Comparison of ENCODE assay signal across 8 cellular contexts in the genomic region with DNA sequence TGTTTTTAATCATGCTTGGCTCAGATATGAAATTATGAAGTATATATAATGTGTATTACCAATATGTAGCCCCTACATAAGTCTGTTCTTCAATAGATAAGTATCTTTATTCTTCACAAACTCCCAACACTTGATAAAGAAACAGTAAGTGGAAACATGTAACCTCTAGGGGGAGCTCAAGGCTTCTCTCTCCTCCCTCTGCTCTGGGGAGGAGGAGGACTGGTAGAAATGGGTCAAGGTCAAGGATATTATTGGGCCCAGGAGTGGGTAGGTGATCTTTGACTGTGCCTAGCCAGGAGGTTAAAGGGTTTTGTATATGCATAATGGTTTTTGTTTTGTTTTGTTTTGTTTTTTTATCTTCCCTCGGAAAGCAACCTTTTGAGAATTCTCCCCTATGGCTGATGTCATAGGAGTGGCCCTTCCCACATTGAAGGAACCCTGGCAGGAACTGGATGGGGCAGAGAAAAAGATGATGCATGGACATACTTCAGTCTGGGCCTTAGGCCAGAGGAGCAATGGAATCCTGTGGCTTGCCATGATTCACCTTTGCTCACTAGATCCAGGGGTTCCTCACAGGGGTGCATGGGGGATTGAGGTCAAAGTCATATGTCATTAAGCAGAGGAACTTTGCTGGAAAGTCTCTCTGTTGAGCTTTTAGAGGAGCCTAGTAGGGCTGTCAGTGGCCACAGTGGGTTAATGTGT.
DNase-seq lines count a peak whose midpoint lies in the region; ATAC-seq and TF ChIP-seq lines count a peak whose summit lies in the region.

No MANE protein-coding gene starts in this region.

- H3K27me3 Mint-ChIP-seq in activated T-cell treated with anti-CD3 and anti-CD28 coated beads, Interleukin-2, amount 50 U/mL, for 24 hours = peaks cover 12% of the 10 kb centered on the region
- H3K27me3 Mint-ChIP-seq in endothelial cell (ENCODE audit: unreplicated experiment) (peaks cover 2% of the 10 kb centered on the region), neural crest cell (ENCODE audit: low read depth) (no peaks in the 10 kb centered on the region)

- POLR2A ChIA-PET in RWPE1 (lab: Yijun Ruan, JAX; ENCODE audit: low non-redundant PET) = no interaction called here

- H3K4me3 Mint-ChIP-seq in activated T-cell treated with anti-CD3 and anti-CD28 coated beads, Interleukin-2, amount 50 U/mL, for 24 hours = no peak overlapping the region
- H3K4me3 Mint-ChIP-seq in endothelial cell (ENCODE audit: unreplicated experiment) (no peak overlapping the region), neural crest cell (no peak overlapping the region)

- peak; percentile 21 for TF ChIP-seq CTCF in RWPE1 (conservative IDR thresholded peaks at IDR 0.05; ENCODE audit: low read depth)
- peak; percentile 44 for TF ChIP-seq CTCF in endothelial cell (IDR thresholded peaks at IDR 0.05; ENCODE audit: unreplicated experiment)
- TF ChIP-seq CTCF in neural crest cell (conservative IDR thresholded peaks at IDR 0.05) = peak; percentile 64

- CTCF ChIA-PET in RWPE1 (lab: Yijun Ruan, JAX) = interaction anchor here (0.5 to 1.2 kb wide), 4 partner anchors 19 to 334 kb away, joined by 3 to 5 read pairs (median 4); no protein-coding TSS in a partner anchor

- peak overlapping the region; percentile 82 for H3K27ac Mint-ChIP-seq in activated T-cell treated with anti-CD3 and anti-CD28 coated beads, Interleukin-2, amount 50 U/mL, for 24 hours
- H3K27ac Mint-ChIP-seq in endothelial cell (ENCODE audit: unreplicated experiment) (no peak overlapping the region), neural crest cell (ENCODE audit: unreplicated experiment) (no peak overlapping the region)

- peaks cover 4% of the 10 kb centered on the region for H3K9me3 Mint-ChIP-seq in activated T-cell treated with anti-CD3 and anti-CD28 coated beads, Interleukin-2, amount 50 U/mL, for 24 hours
- H3K9me3 Mint-ChIP-seq in endothelial cell (ENCODE audit: unreplicated experiment) (no peaks in the 10 kb centered on the region), neural crest cell (peaks cover 2% of the 10 kb centered on the region)

- no peak overlapping the region for H3K4me3 ChIP-seq in Jurkat, Clone E6-1 (ENCODE audit: low read length)

- no peak overlapping the region for H3K27ac ChIP-seq in RWPE1

- H3K36me3 Mint-ChIP-seq in activated T-cell treated with anti-CD3 and anti-CD28 coated beads, Interleukin-2, amount 50 U/mL, for 24 hours (ENCODE audit: low read depth) = peaks cover 3% of the 10 kb centered on the region
- no peaks in the 10 kb centered on the region for H3K36me3 Mint-ChIP-seq in endothelial cell (ENCODE audit: low read depth, unreplicated experiment)
- H3K36me3 Mint-ChIP-seq in neural crest cell (ENCODE audit: low read depth) = no peaks in the 10 kb centered on the region

- no peak for ATAC-seq in HG02571 (IDR thresholded peaks at IDR 0.05; ENCODE audit: unreplicated experiment)
- no peak for ATAC-seq in GM18858 (IDR thresholded peaks at IDR 0.05; ENCODE audit: unreplicated experiment)

- peaks cover 49% of the 10 kb centered on the region for H3K4me1 Mint-ChIP-seq in activated T-cell treated with anti-CD3 and anti-CD28 coated beads, Interleukin-2, amount 50 U/mL, for 24 hours (ENCODE audit: low read depth)
- H3K4me1 Mint-ChIP-seq in endothelial cell (ENCODE audit: unreplicated experiment) = no peaks in the 10 kb centered on the region
- H3K4me1 Mint-ChIP-seq in neural crest cell = peaks cover 6% of the 10 kb centered on the region

- DNase-seq in activated T-cell treated with anti-CD3 and anti-CD28 coated beads, Interleukin-2, amount 50 U/mL, for 24 hours = no peak
- DNase-seq in activated T-cell treated with anti-CD3 and anti-CD28 coated beads for 4 hours (no peak), RWPE1 (ENCODE audit: low spot score) (peak; percentile 59), endothelial cell (ENCODE audit: low spot score) (peak; percentile 12), neural crest cell (ENCODE audit: low read depth, low spot score) (peak; percentile 1)
- peak; percentile 27 for DNase-seq in Jurkat, Clone E6-1 (ENCODE audit: low read depth, low spot score)

Comparison
In these comparisons a context has a peak if more than half of its experiments do, and no peak if none do; other contexts are left out.
1. DNase-seq: peak in Jurkat, Clone E6-1 (single experiment), RWPE1 (single experiment), endothelial cell (single experiment) and neural crest cell (single experiment); none in activated T-cell treated with anti-CD3 and anti-CD28 coated beads, Interleukin-2, amount 50 U/mL, for 24 hours (single experiment) and activated T-cell treated with anti-CD3 and anti-CD28 coated beads for 4 hours (single experiment).
2. Peak in every context shown above with its lines, with median percentiles within 50 percentile points of each other: CTCF ChIP-seq.